8 cellular contexts compared by ENCODE assay signal in genomic region chr4:88012652-88013051, GRCh38. TPM values are rescaled to one million over a fixed set of nuclear protein-coding genes. Genes with fewer than 3 reads are reported as not detected.
DNase-seq lines count a peak whose midpoint lies in the region; ATAC-seq and TF ChIP-seq lines count a peak whose summit lies in the region.
"Had no signal": no experiment of that assay in that cellular context is flagged by ENCODE, and none has a peak within 500 bp of the region (broad histone marks: within the 10 kb centered on the region; RNA-seq: fewer than 3 reads in every experiment).

No MANE protein-coding gene starts in this region.

- peaks cover 97% of the 10 kb centered on the region for H3K79me2 ChIP-seq in GM23338 (replicated peaks; ENCODE audit: insufficient read depth)

- intact Hi-C loops in uterus (cut with DNase I; ENCODE audit: low total_unique reads): no loop called here

- H3K4me3 ChIP-seq in uterus (peak overlapping the region in 1 of 2 donors; percentile 12), GM23338 (no peak overlapping the region)
- H3K4me3 ChIP-seq: MG63 had no signal

- H3K4me1 ChIP-seq in uterus (peaks cover 5 to 27% of the 10 kb centered on the region in 2 donors), GM23338 (ENCODE audit: insufficient read depth) (peaks cover 48% of the 10 kb centered on the region)

- no peaks in the 10 kb centered on the region for H3K27me3 ChIP-seq in uterus
- H3K27me3 ChIP-seq in GM23338 (ENCODE audit: insufficient read depth): no peaks in the 10 kb centered on the region
- H3K27me3 ChIP-seq: MG63 had no signal

- no peaks in the 10 kb centered on the region for H3F3A ChIP-seq in GM23338 (replicated peaks; ENCODE audit: low read depth)

- TF ChIP-seq POLR2A in uterus (IDR thresholded peaks at IDR 0.05): no peak

- H4K20me1 ChIP-seq in GM23338 (replicated peaks; ENCODE audit: insufficient read depth): peaks cover 53% of the 10 kb centered on the region

- H3K9me3 ChIP-seq in uterus: no peaks in the 10 kb centered on the region
- H3K9me3 ChIP-seq: MG63 had no signal

- H3K27ac ChIP-seq in uterus: peak overlapping the region; percentile 97 to 99
- no peak overlapping the region for H3K27ac ChIP-seq in GM23338 (ENCODE audit: low read depth)

- H3K9me2 ChIP-seq in GM23338 (ENCODE audit: insufficient read depth): no peaks in the 10 kb centered on the region

- no peaks in the 10 kb centered on the region for H3K9me3 Mint-ChIP-seq in activated naive CD8-positive, alpha-beta T cell treated with anti-CD3 and anti-CD28 coated beads, Interleukin-2, amount 50 U/mL, for 24 hours
- H3K9me3 Mint-ChIP-seq in GM23338: no peaks in the 10 kb centered on the region; the same call in 2 of the 3 replicates

- H3K36me3 Mint-ChIP-seq in activated naive CD8-positive, alpha-beta T cell treated with anti-CD3 and anti-CD28 coated beads, Interleukin-2, amount 50 U/mL, for 24 hours (ENCODE audit: low read depth): peaks cover 2% of the 10 kb centered on the region
- H3K36me3 Mint-ChIP-seq in GM23338 (ENCODE audit: low read depth): peaks cover 3% of the 10 kb centered on the region

- H2AFZ ChIP-seq in GM23338: no peak overlapping the region

- DNase-seq in RPMI8226 (peak; percentile 42), uterus (no peak), GM23338 (ENCODE audit: low spot score) (no peak), HPDE6-E6E7 (ENCODE audit: extremely low spot score) (no peak)
- no peak for DNase-seq in activated naive CD8-positive, alpha-beta T cell treated with anti-CD3 and anti-CD28 coated beads, Interleukin-2, amount 50 U/mL, for 24 hours
- DNase-seq: MG63 had no signal

- H3K27ac Mint-ChIP-seq in activated naive CD8-positive, alpha-beta T cell treated with anti-CD3 and anti-CD28 coated beads, Interleukin-2, amount 50 U/mL, for 24 hours: no peak overlapping the region
- H3K27ac Mint-ChIP-seq in GM23338: no peak overlapping the region

- ATAC-seq in GM19438 (IDR thresholded peaks at IDR 0.05; ENCODE audit: low read depth, unreplicated experiment) (peak; percentile 36), HG03066 (IDR thresholded peaks at IDR 0.05; ENCODE audit: low read depth, unreplicated experiment) (peak; percentile 51), GM23338 (no peak)
- ATAC-seq in activated naive CD8-positive, alpha-beta T cell treated with anti-CD3 and anti-CD28 coated beads, Interleukin-2, amount 50 U/mL, for 24 hours: no peak

- H3K4me1 Mint-ChIP-seq in activated naive CD8-positive, alpha-beta T cell treated with anti-CD3 and anti-CD28 coated beads, Interleukin-2, amount 50 U/mL, for 24 hours: peaks cover 35% of the 10 kb centered on the region
- peaks cover 49% of the 10 kb centered on the region for H3K4me1 Mint-ChIP-seq in GM23338

- peaks cover 9% of the 10 kb centered on the region for H3K27me3 Mint-ChIP-seq in activated naive CD8-positive, alpha-beta T cell treated with anti-CD3 and anti-CD28 coated beads, Interleukin-2, amount 50 U/mL, for 24 hours
- H3K27me3 Mint-ChIP-seq in GM23338 (ENCODE audit: insufficient read depth, low read depth, poor library complexity): peaks cover 3% of the 10 kb centered on the region

- TF ChIP-seq CTCF in uterus (IDR thresholded peaks at IDR 0.05) (no peak), GM23338 (conservative IDR thresholded peaks at IDR 0.05; ENCODE audit: low read depth in 2 of 2) (no peak)

- H3K36me3 ChIP-seq in uterus (no peaks in the 10 kb centered on the region), GM23338 (ENCODE audit: insufficient read depth) (no peaks in the 10 kb centered on the region)
- H3K36me3 ChIP-seq: MG63 had no signal

- no peak overlapping the region for H3K4me2 ChIP-seq in GM23338

- H3K4me3 Mint-ChIP-seq in activated naive CD8-positive, alpha-beta T cell treated with anti-CD3 and anti-CD28 coated beads, Interleukin-2, amount 50 U/mL, for 24 hours: no peak overlapping the region
- H3K4me3 Mint-ChIP-seq in GM23338: no peak overlapping the region; the same call in 2 of the 3 replicates

TF ChIP-seq in GM23338, 12 proteins besides CTCF, POLR2A, EP300 and RAD21:
- TF ChIP-seq NANOG (IDR thresholded peaks at IDR 0.05; ENCODE audit: borderline replicate concordance): no peak
TF ChIP-seq in GM23338: peak in this region for 0.

RNA-seq across cellular contexts. Expression of gene PKD2, which starts 5.2 kb away (rescaled TPM):
- total RNA-seq in uterus: 100 to 1,000 TPM; 129 to 190 (median 134) TPM
- 34.8 and 45.3 TPM in 2 replicates for total RNA-seq in GM23338 (2014; rRNA removed; shearing (Covaris generic))
- polyA plus RNA-seq in GM23338 (2016; fragmentation: Nextera tagmentation; extraction: Ambion mirVana): 12.8 and 17.9 TPM in 2 replicates

RNA-seq across cellular contexts. Expression of gene SPP1, which starts 37.1 kb away (rescaled TPM):
- 10 to 100 TPM in 2 of 4 donors, not detected in 2; 10.1 to 98.6 TPM for total RNA-seq in uterus
- 41.3 and 43.1 TPM in 2 replicates for total RNA-seq in GM23338 (2014; rRNA removed; shearing (Covaris generic))
- polyA plus RNA-seq in GM23338 (2016; fragmentation: Nextera tagmentation; extraction: Ambion mirVana): 49.0 and 51.3 TPM in 2 replicates

Comparison
In these comparisons a context has a peak if more than half of its experiments do, and no peak if none do; other contexts are left out.
1. ATAC-seq: peak in GM19438 (single experiment) and HG03066 (single experiment); none in activated naive CD8-positive, alpha-beta T cell treated with anti-CD3 and anti-CD28 coated beads, Interleukin-2, amount 50 U/mL, for 24 hours (single experiment) and GM23338 (single experiment).